ENCODE assay signal across 1 cellular context in genomic region chr5:54471398-54471797, GRCh38.
TF ChIP-seq lines count a peak whose summit lies in the region.

No MANE protein-coding gene starts in this region.

TF ChIP-seq in IMR-90, 13 proteins besides CTCF, POLR2A, EP300 and RAD21:
- no peak for TF ChIP-seq MAFK (IDR thresholded peaks at IDR 0.05; ENCODE audit: low read depth, low read length)
- TF ChIP-seq BHLHE40 (IDR thresholded peaks at IDR 0.05; ENCODE audit: low read depth, low read length) = no peak
- TF ChIP-seq MAZ (IDR thresholded peaks at IDR 0.05; ENCODE audit: borderline replicate concordance, low read depth, low read length) = no peak
- TF ChIP-seq NFE2L2 (IDR thresholded peaks at IDR 0.05; ENCODE audit: low read depth, low read length) = no peak
- TF ChIP-seq MXI1 (IDR thresholded peaks at IDR 0.05; ENCODE audit: borderline replicate concordance, low read depth, low read length) = no peak
- no peak for TF ChIP-seq USF2 (IDR thresholded peaks at IDR 0.05; ENCODE audit: low read depth, low read length)
- no peak for TF ChIP-seq ELK1 (IDR thresholded peaks at IDR 0.05; ENCODE audit: borderline replicate concordance, low read depth, low read length)
- TF ChIP-seq CEBPB (IDR thresholded peaks at IDR 0.05; ENCODE audit: low read depth, low read length) = no peak
- TF ChIP-seq SMC3 (IDR thresholded peaks at IDR 0.05; ENCODE audit: low read depth, low read length) = no peak
- no peak for TF ChIP-seq CHD1 (IDR thresholded peaks at IDR 0.05; ENCODE audit: low read depth, low read length)
- no peak for TF ChIP-seq RCOR1 (IDR thresholded peaks at IDR 0.05; ENCODE audit: insufficient replicate concordance, low read length)
- no peak for TF ChIP-seq RFX5 (IDR thresholded peaks at IDR 0.05; ENCODE audit: low read depth, low read length)
- TF ChIP-seq FOS (IDR thresholded peaks at IDR 0.05; ENCODE audit: low read depth, low read length) = no peak
